In the genomic region with DNA sequence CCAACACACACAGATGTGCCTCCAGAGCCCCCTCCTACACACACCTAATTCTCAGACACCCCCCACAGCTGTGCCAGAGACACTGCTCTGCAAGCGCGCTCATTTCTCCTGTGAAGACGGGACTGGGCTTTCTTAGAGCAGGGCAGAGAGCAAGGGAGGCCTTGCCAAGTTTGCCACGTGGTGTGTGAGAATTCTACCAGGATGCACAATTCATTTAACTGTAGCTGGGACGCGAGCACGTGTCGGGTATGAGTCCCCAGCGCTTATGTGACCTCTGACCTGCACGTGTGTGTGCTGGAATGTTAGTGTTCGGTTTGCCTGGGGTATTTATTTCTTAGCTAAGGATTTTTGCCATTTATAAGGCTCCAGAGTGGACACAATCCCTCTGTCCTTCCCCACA, we compare ENCODE assay signal across 3 cellular contexts.
A peak's percentile ranks its signal among the peaks of the same experiment; 100 is the strongest.
TF ChIP-seq lines count a peak whose summit lies in the region.

No MANE protein-coding gene starts in this region.

TF ChIP-seq in SK-N-SH, 30 proteins besides CTCF, POLR2A, EP300 and RAD21:
- TF ChIP-seq SMC3 (IDR thresholded peaks at IDR 0.05; ENCODE audit: low read depth, low read length) (no peak), FOSL2 (IDR thresholded peaks at IDR 0.05; ENCODE audit: borderline replicate concordance, low read depth) (no peak), RCOR1 (IDR thresholded peaks at IDR 0.05; ENCODE audit: low read length) (no peak), FOXM1 (IDR thresholded peaks at IDR 0.05; ENCODE audit: low read depth) (no peak), POLR2AphosphoS5 (IDR thresholded peaks at IDR 0.05; ENCODE audit: low read depth, low read length) (no peak), REST (IDR thresholded peaks at IDR 0.05; ENCODE audit: low read depth, low read length) (no peak), SIN3A (IDR thresholded peaks at IDR 0.05; ENCODE audit: borderline replicate concordance, low read depth, low read length) (no peak), TAF1 (IDR thresholded peaks at IDR 0.05; ENCODE audit: borderline replicate concordance, low read depth, low read length) (no peak)
- TF ChIP-seq, protein P1, sequence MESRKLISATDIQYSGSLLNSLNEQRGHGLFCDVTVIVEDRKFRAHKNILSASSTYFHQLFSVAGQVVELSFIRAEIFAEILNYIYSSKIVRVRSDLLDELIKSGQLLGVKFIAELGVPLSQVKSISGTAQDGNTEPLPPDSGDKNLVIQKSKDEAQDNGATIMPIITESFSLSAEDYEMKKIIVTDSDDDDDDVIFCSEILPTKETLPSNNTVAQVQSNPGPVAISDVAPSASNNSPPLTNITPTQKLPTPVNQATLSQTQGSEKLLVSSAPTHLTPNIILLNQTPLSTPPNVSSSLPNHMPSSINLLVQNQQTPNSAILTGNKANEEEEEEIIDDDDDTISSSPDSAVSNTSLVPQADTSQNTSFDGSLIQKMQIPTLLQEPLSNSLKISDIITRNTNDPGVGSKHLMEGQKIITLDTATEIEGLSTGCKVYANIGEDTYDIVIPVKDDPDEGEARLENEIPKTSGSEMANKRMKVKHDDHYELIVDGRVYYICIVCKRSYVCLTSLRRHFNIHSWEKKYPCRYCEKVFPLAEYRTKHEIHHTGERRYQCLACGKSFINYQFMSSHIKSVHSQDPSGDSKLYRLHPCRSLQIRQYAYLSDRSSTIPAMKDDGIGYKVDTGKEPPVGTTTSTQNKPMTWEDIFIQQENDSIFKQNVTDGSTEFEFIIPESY (IDR thresholded peaks at IDR 0.05; ENCODE audit: borderline replicate concordance, low read depth) = no peak
- TF ChIP-seq, protein P2, sequence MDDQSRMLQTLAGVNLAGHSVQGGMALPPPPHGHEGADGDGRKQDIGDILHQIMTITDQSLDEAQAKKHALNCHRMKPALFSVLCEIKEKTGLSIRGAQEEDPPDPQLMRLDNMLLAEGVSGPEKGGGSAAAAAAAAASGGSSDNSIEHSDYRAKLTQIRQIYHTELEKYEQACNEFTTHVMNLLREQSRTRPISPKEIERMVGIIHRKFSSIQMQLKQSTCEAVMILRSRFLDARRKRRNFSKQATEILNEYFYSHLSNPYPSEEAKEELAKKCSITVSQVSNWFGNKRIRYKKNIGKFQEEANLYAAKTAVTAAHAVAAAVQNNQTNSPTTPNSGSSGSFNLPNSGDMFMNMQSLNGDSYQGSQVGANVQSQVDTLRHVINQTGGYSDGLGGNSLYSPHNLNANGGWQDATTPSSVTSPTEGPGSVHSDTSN (IDR thresholded peaks at IDR 0.05) = no peak

TF ChIP-seq in SK-N-SH treated with all-trans-retinoic acid at 6 μM for 48 hours, 23 proteins besides CTCF, POLR2A, EP300 and RAD21:
- TF ChIP-seq ZNF70 (CRISPR knock-in tag; IDR thresholded peaks at IDR 0.05) (no peak), ARNTL (CRISPR knock-in tag; IDR thresholded peaks at IDR 0.05; ENCODE audit: borderline replicate concordance, low read depth) (no peak), CSDC2 (CRISPR knock-in tag; IDR thresholded peaks at IDR 0.05) (no peak), OSR1 (CRISPR knock-in tag; IDR thresholded peaks at IDR 0.05) (no peak), ESRRG (CRISPR knock-in tag; IDR thresholded peaks at IDR 0.05) (no peak), ZNF8 (CRISPR knock-in tag; IDR thresholded peaks at IDR 0.05) (no peak), RARB (CRISPR knock-in tag; IDR thresholded peaks at IDR 0.05) (no peak)
- TF ChIP-seq, protein P3, sequence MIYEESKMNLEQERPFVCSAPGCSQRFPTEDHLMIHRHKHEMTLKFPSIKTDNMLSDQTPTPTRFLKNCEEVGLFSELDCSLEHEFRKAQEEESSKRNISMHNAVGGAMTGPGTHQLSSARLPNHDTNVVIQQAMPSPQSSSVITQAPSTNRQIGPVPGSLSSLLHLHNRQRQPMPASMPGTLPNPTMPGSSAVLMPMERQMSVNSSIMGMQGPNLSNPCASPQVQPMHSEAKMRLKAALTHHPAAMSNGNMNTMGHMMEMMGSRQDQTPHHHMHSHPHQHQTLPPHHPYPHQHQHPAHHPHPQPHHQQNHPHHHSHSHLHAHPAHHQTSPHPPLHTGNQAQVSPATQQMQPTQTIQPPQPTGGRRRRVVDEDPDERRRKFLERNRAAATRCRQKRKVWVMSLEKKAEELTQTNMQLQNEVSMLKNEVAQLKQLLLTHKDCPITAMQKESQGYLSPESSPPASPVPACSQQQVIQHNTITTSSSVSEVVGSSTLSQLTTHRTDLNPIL (CRISPR knock-in tag; IDR thresholded peaks at IDR 0.05; ENCODE audit: low read depth) = no peak
- TF ChIP-seq, protein P4, sequence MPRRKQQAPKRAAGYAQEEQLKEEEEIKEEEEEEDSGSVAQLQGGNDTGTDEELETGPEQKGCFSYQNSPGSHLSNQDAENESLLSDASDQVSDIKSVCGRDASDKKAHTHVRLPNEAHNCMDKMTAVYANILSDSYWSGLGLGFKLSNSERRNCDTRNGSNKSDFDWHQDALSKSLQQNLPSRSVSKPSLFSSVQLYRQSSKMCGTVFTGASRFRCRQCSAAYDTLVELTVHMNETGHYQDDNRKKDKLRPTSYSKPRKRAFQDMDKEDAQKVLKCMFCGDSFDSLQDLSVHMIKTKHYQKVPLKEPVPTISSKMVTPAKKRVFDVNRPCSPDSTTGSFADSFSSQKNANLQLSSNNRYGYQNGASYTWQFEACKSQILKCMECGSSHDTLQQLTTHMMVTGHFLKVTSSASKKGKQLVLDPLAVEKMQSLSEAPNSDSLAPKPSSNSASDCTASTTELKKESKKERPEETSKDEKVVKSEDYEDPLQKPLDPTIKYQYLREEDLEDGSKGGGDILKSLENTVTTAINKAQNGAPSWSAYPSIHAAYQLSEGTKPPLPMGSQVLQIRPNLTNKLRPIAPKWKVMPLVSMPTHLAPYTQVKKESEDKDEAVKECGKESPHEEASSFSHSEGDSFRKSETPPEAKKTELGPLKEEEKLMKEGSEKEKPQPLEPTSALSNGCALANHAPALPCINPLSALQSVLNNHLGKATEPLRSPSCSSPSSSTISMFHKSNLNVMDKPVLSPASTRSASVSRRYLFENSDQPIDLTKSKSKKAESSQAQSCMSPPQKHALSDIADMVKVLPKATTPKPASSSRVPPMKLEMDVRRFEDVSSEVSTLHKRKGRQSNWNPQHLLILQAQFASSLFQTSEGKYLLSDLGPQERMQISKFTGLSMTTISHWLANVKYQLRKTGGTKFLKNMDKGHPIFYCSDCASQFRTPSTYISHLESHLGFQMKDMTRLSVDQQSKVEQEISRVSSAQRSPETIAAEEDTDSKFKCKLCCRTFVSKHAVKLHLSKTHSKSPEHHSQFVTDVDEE (CRISPR knock-in tag; IDR thresholded peaks at IDR 0.05) = no peak

TF ChIP-seq in HepG2, 621 proteins besides CTCF, POLR2A, EP300 and RAD21:
- peak; percentile 59 for TF ChIP-seq NR2F6 (IDR thresholded peaks at IDR 0.05)
- TF ChIP-seq NR2F6 (CRISPR knock-in tag; IDR thresholded peaks at IDR 0.05) = peak; percentile 64; the same call in 1 of the 2 replicates
- peak; percentile 80 for TF ChIP-seq BHLHE40 (IDR thresholded peaks at IDR 0.05; ENCODE audit: low read length)
- TF ChIP-seq, protein P5, sequence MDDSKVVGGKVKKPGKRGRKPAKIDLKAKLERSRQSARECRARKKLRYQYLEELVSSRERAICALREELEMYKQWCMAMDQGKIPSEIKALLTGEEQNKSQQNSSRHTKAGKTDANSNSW (CRISPR knock-in tag; IDR thresholded peaks at IDR 0.05; ENCODE audit: borderline replicate concordance) = no peak
- peak; percentile 92 for TF ChIP-seq MNT (IDR thresholded peaks at IDR 0.05)
- TF ChIP-seq HHEX (CRISPR knock-in tag; IDR thresholded peaks at IDR 0.05) = no peak
- TF ChIP-seq MYC (CRISPR knock-in tag; IDR thresholded peaks at IDR 0.05; ENCODE audit: borderline replicate concordance) = peak; percentile 43; the same call in 1 of the 2 replicates
- TF ChIP-seq ZNF260 (CRISPR knock-in tag; IDR thresholded peaks at IDR 0.05; ENCODE audit: borderline replicate concordance, low read depth) = no peak
- peak in 1 of 2 experiments; percentile 32; a peak in 1 of 4 replicates for TF ChIP-seq NR2F1 (CRISPR knock-in tag; IDR thresholded peaks at IDR 0.05)
- peak; percentile 64 for TF ChIP-seq MAX (IDR thresholded peaks at IDR 0.05)
- TF ChIP-seq, protein P6, sequence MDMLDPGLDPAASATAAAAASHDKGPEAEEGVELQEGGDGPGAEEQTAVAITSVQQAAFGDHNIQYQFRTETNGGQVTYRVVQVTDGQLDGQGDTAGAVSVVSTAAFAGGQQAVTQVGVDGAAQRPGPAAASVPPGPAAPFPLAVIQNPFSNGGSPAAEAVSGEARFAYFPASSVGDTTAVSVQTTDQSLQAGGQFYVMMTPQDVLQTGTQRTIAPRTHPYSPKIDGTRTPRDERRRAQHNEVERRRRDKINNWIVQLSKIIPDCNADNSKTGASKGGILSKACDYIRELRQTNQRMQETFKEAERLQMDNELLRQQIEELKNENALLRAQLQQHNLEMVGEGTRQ (IDR thresholded peaks at IDR 0.05; ENCODE audit: low read depth, low read length) = peak; percentile 11; the same call in 1 of the 2 replicates
- TF ChIP-seq, protein P6 (CRISPR knock-in tag; IDR thresholded peaks at IDR 0.05; ENCODE audit: borderline replicate concordance) = no peak
- TF ChIP-seq NR2C2 (CRISPR knock-in tag; IDR thresholded peaks at IDR 0.05; ENCODE audit: borderline replicate concordance) = peak; percentile 53; the same call in 1 of the 2 replicates
- TF ChIP-seq SCMH1 (CRISPR knock-in tag; IDR thresholded peaks at IDR 0.05; ENCODE audit: borderline replicate concordance) = no peak
- TF ChIP-seq TEAD3 (CRISPR knock-in tag; optimal IDR thresholded peaks at IDR 0.05; ENCODE audit: borderline replicate concordance) = no peak
